In the genomic region with DNA sequence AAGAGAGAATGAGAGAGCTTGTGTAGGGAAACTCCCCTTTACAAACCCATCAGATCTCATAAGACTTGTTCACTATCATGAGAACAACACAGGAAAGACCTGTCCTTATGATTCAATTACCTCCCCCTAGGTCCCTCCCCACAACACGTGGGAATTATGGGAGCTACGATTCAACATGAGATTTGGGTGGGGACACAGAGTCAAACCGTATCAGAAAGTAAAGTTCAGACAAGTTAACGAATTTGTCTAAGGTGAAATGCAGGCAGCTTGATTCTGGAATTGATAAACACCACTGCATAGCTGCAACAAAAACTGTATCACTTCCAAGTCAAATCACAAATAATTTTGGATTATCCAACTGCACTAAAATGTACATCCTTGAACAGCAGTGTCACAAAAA, we compare ENCODE assay signal across 24 cellular contexts. TPM values are rescaled to one million over a fixed set of nuclear protein-coding genes. Genes with fewer than 3 reads are reported as not detected.
DNase-seq lines count a peak whose midpoint lies in the region; ATAC-seq and TF ChIP-seq lines count a peak whose summit lies in the region.
"Had no signal": no experiment of that assay in that cellular context is flagged by ENCODE, and none has a peak within 500 bp of the region (broad histone marks: within the 10 kb centered on the region; RNA-seq: fewer than 3 reads in every experiment).

No MANE protein-coding gene starts in this region.

- H3K4me1 ChIP-seq in Caco-2 (peaks cover 24% of the 10 kb centered on the region), psoas muscle (peaks cover 71% of the 10 kb centered on the region)

- no peak overlapping the region for H3K4me3 Mint-ChIP-seq in T-helper 2 cell treated with Interferon-gamma antibody and Interleukin-4, amounts not matched to agents 5 μg/mL and 100 μg/mL, for 36 hours
- H3K4me3 Mint-ChIP-seq in Caco-2 (ENCODE audit: unreplicated experiment) (no peak overlapping the region), glutamatergic neuron (ENCODE audit: unreplicated experiment) (no peak overlapping the region)
- H3K4me3 Mint-ChIP-seq in effector memory CD8-positive, alpha-beta T cell = no peak overlapping the region

- H3K9me3 ChIP-seq in Caco-2 (no peaks in the 10 kb centered on the region), psoas muscle (no peaks in the 10 kb centered on the region)
- H3K9me3 ChIP-seq: Peyer's patch, tibial artery had no signal

- DNase-seq in T-helper 2 cell treated with Interferon-gamma antibody and Interleukin-4, amounts not matched to agents 5 μg/mL and 100 μg/mL, for 36 hours (ENCODE audit: low spot score) = no peak
- DNase-seq in T-helper 2 cell (no peak), Caco-2 (no peak), psoas muscle (no peak), AG20443 (ENCODE audit: low spot score) (no peak), glutamatergic neuron (no peak), HuH-7.5 (ENCODE audit: low spot score) (no peak)
- no peak for DNase-seq in effector memory CD8-positive, alpha-beta T cell
- DNase-seq: 8988T; activated CD4-positive, CD25-positive, alpha-beta regulatory T cell treated with anti-CD3 and anti-CD28 coated beads, Interleukin-2, amount 50 U/mL, for 72 hours; activated effector memory CD4-positive, alpha-beta T cell treated with anti-CD3 and anti-CD28 coated beads, Interleukin-2, amount 50 U/mL, for 16 hours; activated T-cell treated with anti-CD3 and anti-CD28 coated beads, Interleukin-2, amount 50 U/mL, for 1 hour; AML-193; brain microvascular endothelial cell; kidney; NCI-H1417 treated with DMSO at 0.1 percent for 48 hours; NCI-H2081; NCI-H345; NCI-H748 treated with DMSO at 0.1 percent for 48 hours; Peyer's patch; posterior cingulate gyrus; SHP77 treated with DMSO at 0.1 percent for 48 hours; SW 1271; tibial artery had no signal

- H3K27me3 Mint-ChIP-seq in T-helper 2 cell treated with Interferon-gamma antibody and Interleukin-4, amounts not matched to agents 5 μg/mL and 100 μg/mL, for 36 hours (ENCODE audit: low read depth) = no peaks in the 10 kb centered on the region
- H3K27me3 Mint-ChIP-seq in Caco-2 (ENCODE audit: insufficient read depth, unreplicated experiment) (no peaks in the 10 kb centered on the region), glutamatergic neuron (ENCODE audit: unreplicated experiment) (no peaks in the 10 kb centered on the region)
- H3K27me3 Mint-ChIP-seq in effector memory CD8-positive, alpha-beta T cell = no peaks in the 10 kb centered on the region

- H3K4me1 Mint-ChIP-seq in T-helper 2 cell treated with Interferon-gamma antibody and Interleukin-4, amounts not matched to agents 5 μg/mL and 100 μg/mL, for 36 hours (ENCODE audit: low read depth) = peaks cover 34% of the 10 kb centered on the region
- H3K4me1 Mint-ChIP-seq in Caco-2 (ENCODE audit: low read depth, unreplicated experiment) (peaks cover 13% of the 10 kb centered on the region), glutamatergic neuron (ENCODE audit: low read depth, unreplicated experiment) (peaks cover 39% of the 10 kb centered on the region)
- H3K4me1 Mint-ChIP-seq in effector memory CD8-positive, alpha-beta T cell (ENCODE audit: low read depth in 2 of 2) = peaks cover 44 to 67% of the 10 kb centered on the region in 2 donors

- ATAC-seq in effector memory CD8-positive, alpha-beta T cell (replicated peaks) = no peak
- peak in 1 of 4 donors; percentile 3 for ATAC-seq in psoas muscle

- intact Hi-C loops in Caco-2 (cut with micrococcal nuclease; ENCODE audit: unreplicated experiment) = no loop called here
- intact Hi-C loops in psoas muscle (cut with DNase I) = no loop called here

- POLR2A ChIA-PET in Caco-2 (lab: Charles Lee) = no interaction called here

- peak overlapping the region; percentile 23 for H3K27ac Mint-ChIP-seq in T-helper 2 cell treated with Interferon-gamma antibody and Interleukin-4, amounts not matched to agents 5 μg/mL and 100 μg/mL, for 36 hours
- H3K27ac Mint-ChIP-seq in Caco-2 (ENCODE audit: unreplicated experiment) = peak overlapping the region; percentile 71
- peak overlapping the region; percentile 6 to 83 for H3K27ac Mint-ChIP-seq in effector memory CD8-positive, alpha-beta T cell
- no peak overlapping the region for H3K27ac Mint-ChIP-seq in glutamatergic neuron (ENCODE audit: unreplicated experiment)

- TF ChIP-seq CTCF in Caco-2 (IDR thresholded peaks at IDR 0.05; ENCODE audit: insufficient read depth in 1 of 2, low read depth in 1 of 2, low read length in 1 of 2, severe bottlenecking in 1 of 2, unreplicated experiment in 1 of 2) = no peak
- TF ChIP-seq CTCF in psoas muscle (IDR thresholded peaks at IDR 0.05) = no peak
- no peak for TF ChIP-seq CTCF in glutamatergic neuron (IDR thresholded peaks at IDR 0.05; ENCODE audit: partially characterized antibody, unreplicated experiment)

- no TSS peak for BruUV-seq in Caco-2 (replicated peaks; lab: Mats Ljungman, UMichigan)

- WGBS in psoas muscle, 3 donors = 80 to 87% (median 82%) methylated on average over 4 of the region's 4 CpGs

- H3K27me3 ChIP-seq in Caco-2 (replicated peaks; ENCODE audit: control insufficient read depth, insufficient read depth, low read length) (no peaks in the 10 kb centered on the region), psoas muscle (ENCODE audit: insufficient read depth in 3 of 3, low read length in 2 of 3) (no peaks in the 10 kb centered on the region)
- H3K27me3 ChIP-seq: brain microvascular endothelial cell, Peyer's patch, tibial artery had no signal

- CTCF ChIA-PET in Caco-2 (lab: Charles Lee) = no interaction called here

- no peak overlapping the region for H3K4me3 ChIP-seq in Caco-2 (ENCODE audit: low read depth, low read length)
- H3K4me3 ChIP-seq in psoas muscle = no peak overlapping the region
- H3K4me3 ChIP-seq: Peyer's patch had no signal

- H3K36me3 ChIP-seq in Caco-2 (ENCODE audit: control insufficient read depth, insufficient read depth, low read length) (no peaks in the 10 kb centered on the region), psoas muscle (ENCODE audit: insufficient read depth in 1 of 2, low read depth in 1 of 2) (no peaks in the 10 kb centered on the region)
- H3K36me3 ChIP-seq: brain microvascular endothelial cell, Peyer's patch, tibial artery had no signal

- H3K27ac ChIP-seq in psoas muscle = peak overlapping the region; percentile 77
- H3K27ac ChIP-seq: brain microvascular endothelial cell, tibial artery had no signal

- H3K36me3 Mint-ChIP-seq in T-helper 2 cell treated with Interferon-gamma antibody and Interleukin-4, amounts not matched to agents 5 μg/mL and 100 μg/mL, for 36 hours (ENCODE audit: low read depth) = peaks cover 23% of the 10 kb centered on the region
- H3K36me3 Mint-ChIP-seq in Caco-2 (ENCODE audit: insufficient read depth, unreplicated experiment) (no peaks in the 10 kb centered on the region), glutamatergic neuron (ENCODE audit: unreplicated experiment) (no peaks in the 10 kb centered on the region)
- peaks cover 2% of the 10 kb centered on the region for H3K36me3 Mint-ChIP-seq in effector memory CD8-positive, alpha-beta T cell (ENCODE audit: insufficient read depth)

- H3K9me3 Mint-ChIP-seq in T-helper 2 cell treated with Interferon-gamma antibody and Interleukin-4, amounts not matched to agents 5 μg/mL and 100 μg/mL, for 36 hours = peaks cover 8% of the 10 kb centered on the region
- H3K9me3 Mint-ChIP-seq in Caco-2 (ENCODE audit: unreplicated experiment) (no peaks in the 10 kb centered on the region), glutamatergic neuron (ENCODE audit: unreplicated experiment) (peaks cover 2% of the 10 kb centered on the region)
- H3K9me3 Mint-ChIP-seq in effector memory CD8-positive, alpha-beta T cell = no peaks in the 10 kb centered on the region

RNA-seq across cellular contexts. Expression of gene FOXN3, which starts 47.4 kb away (rescaled TPM):
- total RNA-seq in Caco-2 (2022) (20.6 and 24.8 TPM in 2 replicates), psoas muscle (100 to 1,000 TPM in 2 of 4 donors, 10 to 100 TPM in 2; 73.6 to 123 (median 101) TPM), glutamatergic neuron (ENCODE audit: unreplicated experiment) (139 TPM)
- 10 to 100 TPM; 10.1 to 47.3 (median 25.6) TPM for polyA plus RNA-seq in psoas muscle
